Comparison of ENCODE assay signal across 17 cellular contexts in genomic region chr22:20051927-20052308, GRCh38.
DNase-seq lines count a peak whose midpoint lies in the region; ATAC-seq and TF ChIP-seq lines count a peak whose summit lies in the region.
"Had no signal": no experiment of that assay in that cellular context is flagged by ENCODE, and none has a peak within 500 bp of the region (broad histone marks: within the 10 kb centered on the region; RNA-seq: fewer than 3 reads in every experiment).

No MANE protein-coding gene starts in this region.

- no peak overlapping the region for H3K4me3 ChIP-seq in BLaER1
- H3K4me3 ChIP-seq in mucosa of rectum (ENCODE audit: low read length in 2 of 2), result no peak overlapping the region
- H3K4me3 ChIP-seq: BLaER1 treated with 17β-estradiol and CSF1 and Interleukin-3, amounts not matched to agents 10 nM and 100 nM; HAP-1 had no signal

- no peaks in the 10 kb centered on the region for H3K27me3 Mint-ChIP-seq in stimulated activated naive B cell treated with anti-CD40 and anti-IgM and Interleukin-4, amounts not matched to agents 10 μg/mL and 1 μg/mL and 100 μg/mL, for 72 hours
- H3K27me3 Mint-ChIP-seq: B cell; CD4-positive, alpha-beta memory T cell had no signal

- peaks cover 0 to 2% of the 10 kb centered on the region in 2 donors for H3K9me3 Mint-ChIP-seq in stimulated activated naive B cell treated with anti-CD40 and anti-IgM and Interleukin-4, amounts not matched to agents 10 μg/mL and 1 μg/mL and 100 μg/mL, for 72 hours

- H3K27me3 ChIP-seq in BLaER1 (no peaks in the 10 kb centered on the region), mucosa of rectum (ENCODE audit: control insufficient read depth in 2 of 2, insufficient read depth in 2 of 2, low read length in 2 of 2) (no peaks in the 10 kb centered on the region)
- H3K27me3 ChIP-seq: BLaER1 treated with 17β-estradiol and CSF1 and Interleukin-3, amounts not matched to agents 10 nM and 100 nM had no signal

- peaks cover 2 to 5% of the 10 kb centered on the region in 2 donors for H3K4me1 Mint-ChIP-seq in stimulated activated naive B cell treated with anti-CD40 and anti-IgM and Interleukin-4, amounts not matched to agents 10 μg/mL and 1 μg/mL and 100 μg/mL, for 72 hours
- H3K4me1 Mint-ChIP-seq: B cell had no signal

- DNase-seq in stimulated activated naive B cell treated with anti-CD40 and anti-IgM and Interleukin-4, amounts not matched to agents 10 μg/mL and 1 μg/mL and 100 μg/mL, for 72 hours, result no peak
- no peak for DNase-seq in anterior cingulate cortex (lab: John Stamatoyannopoulos, UW)
- no peak for DNase-seq in effector CD8-positive, alpha-beta T cell (lab: John Stamatoyannopoulos, UW)
- DNase-seq: Calu3; CD4-positive, alpha-beta memory T cell; COR-L47; DMS53; DMS79 treated with DMSO at 0.1 percent for 48 hours; GF-D8; GOT3; HFFc6 had no signal

- no peak for ATAC-seq in stimulated activated naive B cell treated with anti-CD40 and anti-IgM and Interleukin-4, amounts not matched to agents 10 μg/mL and 1 μg/mL and 100 μg/mL, for 72 hours (replicated peaks)

- H3K9me3 ChIP-seq in BLaER1 (peaks cover 19% of the 10 kb centered on the region), mucosa of rectum (ENCODE audit: control insufficient read depth in 2 of 2, low read length in 2 of 2) (no peaks in the 10 kb centered on the region)
- H3K9me3 ChIP-seq: HAP-1 had no signal

- H3K4me1 ChIP-seq in BLaER1, result peaks cover 57% of the 10 kb centered on the region
- peaks cover 0 to 6% of the 10 kb centered on the region in 2 donors for H3K4me1 ChIP-seq in mucosa of rectum (ENCODE audit: control insufficient read depth in 2 of 2, insufficient read depth in 2 of 2, low read length in 2 of 2)
- H3K4me1 ChIP-seq: HAP-1 had no signal

- H3K27ac ChIP-seq in 22Rv1 (peak overlapping the region; percentile 44), BLaER1 (0 out of 2 replicates have a peak overlapping the region, but pooled peaks have one; percentile 18), mucosa of rectum (ENCODE audit: low read depth in 2 of 2, low read length in 2 of 2) (peak overlapping the region; percentile 58 to 71)

- no peak overlapping the region for H3K4me3 Mint-ChIP-seq in stimulated activated naive B cell treated with anti-CD40 and anti-IgM and Interleukin-4, amounts not matched to agents 10 μg/mL and 1 μg/mL and 100 μg/mL, for 72 hours
- H3K4me3 Mint-ChIP-seq: B cell; CD4-positive, alpha-beta memory T cell; HFFc6 had no signal

- no peak for TF ChIP-seq CTCF in 22Rv1 (IDR thresholded peaks at IDR 0.05)

- H3K36me3 ChIP-seq in BLaER1 (peaks cover 68% of the 10 kb centered on the region), mucosa of rectum (ENCODE audit: control insufficient read depth in 2 of 2, insufficient read depth in 2 of 2, low read length in 2 of 2) (peaks cover 23 to 37% of the 10 kb centered on the region in 2 donors)

- H4K20me1 ChIP-seq in BLaER1, result no peaks in the 10 kb centered on the region

- peaks cover 58 to 64% of the 10 kb centered on the region in 2 donors for H3K36me3 Mint-ChIP-seq in stimulated activated naive B cell treated with anti-CD40 and anti-IgM and Interleukin-4, amounts not matched to agents 10 μg/mL and 1 μg/mL and 100 μg/mL, for 72 hours

- no peak overlapping the region for H3K4me2 ChIP-seq in BLaER1

- H3K27ac Mint-ChIP-seq in stimulated activated naive B cell treated with anti-CD40 and anti-IgM and Interleukin-4, amounts not matched to agents 10 μg/mL and 1 μg/mL and 100 μg/mL, for 72 hours, result peak overlapping the region; percentile 11
- H3K27ac Mint-ChIP-seq: B cell; CD4-positive, alpha-beta memory T cell; HFFc6 had no signal

- H3K9ac ChIP-seq in BLaER1 (no peak overlapping the region), mucosa of rectum (ENCODE audit: low read depth in 1 of 2, low read length in 2 of 2) (no peak overlapping the region)
